ENCODE assay signal across 1 cellular context in the genomic region with DNA sequence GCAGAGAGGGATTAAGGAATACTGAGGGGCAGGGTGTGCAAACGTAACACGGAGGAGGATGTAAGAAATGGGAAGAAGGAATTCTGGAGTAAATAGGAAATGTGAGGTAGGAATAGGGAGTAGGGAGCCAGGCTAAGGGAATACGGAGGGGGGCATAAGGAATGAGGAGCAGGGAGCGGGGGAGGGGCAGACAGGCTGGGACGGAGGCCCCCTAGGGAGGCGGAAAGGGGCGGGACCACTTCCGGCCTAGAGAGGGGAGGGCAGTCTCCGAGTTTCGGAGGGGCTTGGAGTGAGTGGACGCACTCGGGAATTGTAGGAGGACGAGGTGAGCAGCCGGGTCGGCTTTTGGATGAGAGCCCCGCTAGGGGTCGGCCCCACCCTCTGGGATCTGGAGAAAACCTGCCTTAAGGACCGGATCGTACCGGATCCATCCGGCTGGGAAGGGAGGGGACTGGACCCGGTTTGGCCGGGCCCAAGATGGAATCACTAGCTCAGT.
TF ChIP-seq lines count a peak whose summit lies in the region.

No MANE protein-coding gene starts in this region.

TF ChIP-seq in GM12878, 131 proteins besides CTCF, POLR2A, EP300 and RAD21 (continued from another document):
- TF ChIP-seq, protein P1, sequence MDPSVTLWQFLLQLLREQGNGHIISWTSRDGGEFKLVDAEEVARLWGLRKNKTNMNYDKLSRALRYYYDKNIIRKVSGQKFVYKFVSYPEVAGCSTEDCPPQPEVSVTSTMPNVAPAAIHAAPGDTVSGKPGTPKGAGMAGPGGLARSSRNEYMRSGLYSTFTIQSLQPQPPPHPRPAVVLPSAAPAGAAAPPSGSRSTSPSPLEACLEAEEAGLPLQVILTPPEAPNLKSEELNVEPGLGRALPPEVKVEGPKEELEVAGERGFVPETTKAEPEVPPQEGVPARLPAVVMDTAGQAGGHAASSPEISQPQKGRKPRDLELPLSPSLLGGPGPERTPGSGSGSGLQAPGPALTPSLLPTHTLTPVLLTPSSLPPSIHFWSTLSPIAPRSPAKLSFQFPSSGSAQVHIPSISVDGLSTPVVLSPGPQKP (IDR thresholded peaks at IDR 0.05; ENCODE audit: low read depth, low read length), result peak; percentile 10; the same call in 1 of the 2 replicates
- no peak for TF ChIP-seq JUNB (IDR thresholded peaks at IDR 0.05)
- TF ChIP-seq MTA2 (IDR thresholded peaks at IDR 0.05; ENCODE audit: low read depth), result peak; percentile 25; the same call in 1 of the 2 replicates
- TF ChIP-seq MEF2A (IDR thresholded peaks at IDR 0.05; ENCODE audit: insufficient read depth, low read depth, low read length), result no peak
- TF ChIP-seq CHD2 (IDR thresholded peaks at IDR 0.05; ENCODE audit: borderline replicate concordance, low read depth, low read length), result 0 out of 2 replicates have a peak, but pooled peaks have one; percentile 32
- TF ChIP-seq, protein P2, sequence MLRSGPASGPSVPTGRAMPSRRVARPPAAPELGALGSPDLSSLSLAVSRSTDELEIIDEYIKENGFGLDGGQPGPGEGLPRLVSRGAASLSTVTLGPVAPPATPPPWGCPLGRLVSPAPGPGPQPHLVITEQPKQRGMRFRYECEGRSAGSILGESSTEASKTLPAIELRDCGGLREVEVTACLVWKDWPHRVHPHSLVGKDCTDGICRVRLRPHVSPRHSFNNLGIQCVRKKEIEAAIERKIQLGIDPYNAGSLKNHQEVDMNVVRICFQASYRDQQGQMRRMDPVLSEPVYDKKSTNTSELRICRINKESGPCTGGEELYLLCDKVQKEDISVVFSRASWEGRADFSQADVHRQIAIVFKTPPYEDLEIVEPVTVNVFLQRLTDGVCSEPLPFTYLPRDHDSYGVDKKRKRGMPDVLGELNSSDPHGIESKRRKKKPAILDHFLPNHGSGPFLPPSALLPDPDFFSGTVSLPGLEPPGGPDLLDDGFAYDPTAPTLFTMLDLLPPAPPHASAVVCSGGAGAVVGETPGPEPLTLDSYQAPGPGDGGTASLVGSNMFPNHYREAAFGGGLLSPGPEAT (IDR thresholded peaks at IDR 0.05; ENCODE audit: low read depth), result 0 out of 2 replicates have a peak, but pooled peaks have one; percentile 63
- no peak for TF ChIP-seq ZNF622 (IDR thresholded peaks at IDR 0.05)
- no peak for TF ChIP-seq HCFC1 (IDR thresholded peaks at IDR 0.05; ENCODE audit: low read length)
- TF ChIP-seq GABPA (IDR thresholded peaks at IDR 0.05; ENCODE audit: low read depth), result peak; percentile 48; the same call in 1 of the 2 replicates
- TF ChIP-seq, protein P3, sequence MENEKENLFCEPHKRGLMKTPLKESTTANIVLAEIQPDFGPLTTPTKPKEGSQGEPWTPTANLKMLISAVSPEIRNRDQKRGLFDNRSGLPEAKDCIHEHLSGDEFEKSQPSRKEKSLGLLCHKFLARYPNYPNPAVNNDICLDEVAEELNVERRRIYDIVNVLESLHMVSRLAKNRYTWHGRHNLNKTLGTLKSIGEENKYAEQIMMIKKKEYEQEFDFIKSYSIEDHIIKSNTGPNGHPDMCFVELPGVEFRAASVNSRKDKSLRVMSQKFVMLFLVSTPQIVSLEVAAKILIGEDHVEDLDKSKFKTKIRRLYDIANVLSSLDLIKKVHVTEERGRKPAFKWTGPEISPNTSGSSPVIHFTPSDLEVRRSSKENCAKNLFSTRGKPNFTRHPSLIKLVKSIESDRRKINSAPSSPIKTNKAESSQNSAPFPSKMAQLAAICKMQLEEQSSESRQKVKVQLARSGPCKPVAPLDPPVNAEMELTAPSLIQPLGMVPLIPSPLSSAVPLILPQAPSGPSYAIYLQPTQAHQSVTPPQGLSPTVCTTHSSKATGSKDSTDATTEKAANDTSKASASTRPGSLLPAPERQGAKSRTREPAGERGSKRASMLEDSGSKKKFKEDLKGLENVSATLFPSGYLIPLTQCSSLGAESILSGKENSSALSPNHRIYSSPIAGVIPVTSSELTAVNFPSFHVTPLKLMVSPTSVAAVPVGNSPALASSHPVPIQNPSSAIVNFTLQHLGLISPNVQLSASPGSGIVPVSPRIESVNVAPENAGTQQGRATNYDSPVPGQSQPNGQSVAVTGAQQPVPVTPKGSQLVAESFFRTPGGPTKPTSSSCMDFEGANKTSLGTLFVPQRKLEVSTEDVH (IDR thresholded peaks at IDR 0.05; ENCODE audit: low read depth, partially characterized antibody), result no peak
- no peak for TF ChIP-seq HDGF (IDR thresholded peaks at IDR 0.05)
- TF ChIP-seq, protein P4, sequence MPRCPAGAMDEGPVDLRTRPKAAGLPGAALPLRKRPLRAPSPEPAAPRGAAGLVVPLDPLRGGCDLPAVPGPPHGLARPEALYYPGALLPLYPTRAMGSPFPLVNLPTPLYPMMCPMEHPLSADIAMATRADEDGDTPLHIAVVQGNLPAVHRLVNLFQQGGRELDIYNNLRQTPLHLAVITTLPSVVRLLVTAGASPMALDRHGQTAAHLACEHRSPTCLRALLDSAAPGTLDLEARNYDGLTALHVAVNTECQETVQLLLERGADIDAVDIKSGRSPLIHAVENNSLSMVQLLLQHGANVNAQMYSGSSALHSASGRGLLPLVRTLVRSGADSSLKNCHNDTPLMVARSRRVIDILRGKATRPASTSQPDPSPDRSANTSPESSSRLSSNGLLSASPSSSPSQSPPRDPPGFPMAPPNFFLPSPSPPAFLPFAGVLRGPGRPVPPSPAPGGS (IDR thresholded peaks at IDR 0.05; ENCODE audit: borderline replicate concordance, insufficient read depth, low read depth, low read length, poor library complexity, severe bottlenecking), result no peak
- TF ChIP-seq, protein P5, sequence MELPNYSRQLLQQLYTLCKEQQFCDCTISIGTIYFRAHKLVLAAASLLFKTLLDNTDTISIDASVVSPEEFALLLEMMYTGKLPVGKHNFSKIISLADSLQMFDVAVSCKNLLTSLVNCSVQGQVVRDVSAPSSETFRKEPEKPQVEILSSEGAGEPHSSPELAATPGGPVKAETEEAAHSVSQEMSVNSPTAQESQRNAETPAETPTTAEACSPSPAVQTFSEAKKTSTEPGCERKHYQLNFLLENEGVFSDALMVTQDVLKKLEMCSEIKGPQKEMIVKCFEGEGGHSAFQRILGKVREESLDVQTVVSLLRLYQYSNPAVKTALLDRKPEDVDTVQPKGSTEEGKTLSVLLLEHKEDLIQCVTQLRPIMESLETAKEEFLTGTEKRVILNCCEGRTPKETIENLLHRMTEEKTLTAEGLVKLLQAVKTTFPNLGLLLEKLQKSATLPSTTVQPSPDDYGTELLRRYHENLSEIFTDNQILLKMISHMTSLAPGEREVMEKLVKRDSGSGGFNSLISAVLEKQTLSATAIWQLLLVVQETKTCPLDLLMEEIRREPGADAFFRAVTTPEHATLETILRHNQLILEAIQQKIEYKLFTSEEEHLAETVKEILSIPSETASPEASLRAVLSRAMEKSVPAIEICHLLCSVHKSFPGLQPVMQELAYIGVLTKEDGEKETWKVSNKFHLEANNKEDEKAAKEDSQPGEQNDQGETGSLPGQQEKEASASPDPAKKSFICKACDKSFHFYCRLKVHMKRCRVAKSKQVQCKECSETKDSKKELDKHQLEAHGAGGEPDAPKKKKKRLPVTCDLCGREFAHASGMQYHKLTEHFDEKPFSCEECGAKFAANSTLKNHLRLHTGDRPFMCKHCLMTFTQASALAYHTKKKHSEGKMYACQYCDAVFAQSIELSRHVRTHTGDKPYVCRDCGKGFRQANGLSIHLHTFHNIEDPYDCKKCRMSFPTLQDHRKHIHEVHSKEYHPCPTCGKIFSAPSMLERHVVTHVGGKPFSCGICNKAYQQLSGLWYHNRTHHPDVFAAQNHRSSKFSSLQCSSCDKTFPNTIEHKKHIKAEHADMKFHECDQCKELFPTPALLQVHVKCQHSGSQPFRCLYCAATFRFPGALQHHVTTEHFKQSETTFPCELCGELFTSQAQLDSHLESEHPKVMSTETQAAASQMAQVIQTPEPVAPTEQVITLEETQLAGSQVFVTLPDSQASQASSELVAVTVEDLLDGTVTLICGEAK (IDR thresholded peaks at IDR 0.05; ENCODE audit: borderline replicate concordance), result peak; percentile 65; the same call in 1 of the 2 replicates
- TF ChIP-seq IKZF2 (IDR thresholded peaks at IDR 0.05), result peak; percentile 66 to 80
- TF ChIP-seq PAX8 (IDR thresholded peaks at IDR 0.05), result no peak
- TF ChIP-seq GATAD2B (conservative IDR thresholded peaks at IDR 0.05; ENCODE audit: low read depth), result 0 out of 2 replicates have a peak, but pooled peaks have one; percentile 34
- TF ChIP-seq MEF2B (IDR thresholded peaks at IDR 0.05; ENCODE audit: partially characterized antibody, poor library complexity, severe bottlenecking), result peak; percentile 81
- no peak for TF ChIP-seq FOXM1 (IDR thresholded peaks at IDR 0.05; ENCODE audit: low read depth, low read length)
